Comparison of ENCODE assay signal across 14 cellular contexts in the genomic region with DNA sequence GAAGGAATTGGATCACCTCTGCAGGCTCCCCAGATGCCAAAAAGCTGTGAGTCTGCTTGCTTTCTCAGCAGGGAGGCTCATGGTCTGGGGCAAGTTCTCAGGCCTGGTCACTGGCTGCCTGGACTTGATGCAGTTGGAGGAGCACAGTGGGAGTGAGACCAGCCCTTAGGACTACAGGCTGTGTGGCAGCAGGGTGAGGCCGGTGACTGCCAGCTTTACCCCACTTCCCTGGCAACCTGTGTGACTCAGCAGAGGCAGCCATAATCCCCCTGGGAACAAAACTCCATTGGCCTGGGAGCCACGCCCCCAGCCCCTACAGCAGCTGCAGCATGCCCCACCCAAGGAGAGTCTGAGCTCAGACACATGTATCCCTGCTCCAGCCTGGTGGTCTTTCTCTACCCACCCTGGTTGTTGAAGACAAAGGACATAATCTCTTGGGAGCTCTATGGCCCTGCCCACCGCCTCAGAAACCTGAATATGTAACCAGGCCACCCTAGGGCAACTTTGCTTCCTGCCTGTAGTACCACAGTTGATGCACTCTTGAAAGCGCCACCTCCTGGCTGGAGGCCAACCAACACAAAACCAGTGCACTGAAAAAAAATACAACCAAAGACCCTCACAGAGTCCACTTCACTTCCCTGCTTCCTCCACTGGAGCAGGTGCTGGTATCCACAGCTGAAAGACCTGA.
DNase-seq lines count a peak whose midpoint lies in the region; TF ChIP-seq lines count a peak whose summit lies in the region.
"Had no signal": no experiment of that assay in that cellular context is flagged by ENCODE, and none has a peak within 500 bp of the region (broad histone marks: within the 10 kb centered on the region; RNA-seq: fewer than 3 reads in every experiment).

No MANE protein-coding gene starts in this region.

- CTCF ChIA-PET in Calu3 (lab: Charles Lee): no interaction called here

- no peak overlapping the region for H3K27ac Mint-ChIP-seq in Calu3 (ENCODE audit: unreplicated experiment)
- no peak overlapping the region for H3K27ac Mint-ChIP-seq in T-helper 2 cell treated with Interferon-gamma antibody and Interleukin-4, amounts not matched to agents 5 μg/mL and 100 μg/mL, for 36 hours
- H3K27ac Mint-ChIP-seq in activated T-helper 1 cell treated with anti-CD3 and anti-CD28 coated beads, Interleukin-12 subunit alpha, Interleukin-12 subunit beta, Interleukin-2, Interleukin-4 antibody, amounts not matched to agents 30 ng/mL and 10 ng/mL and 1 ng/mL, durations not matched to agents 14 hours and 24 hours and 36 hours: no peak overlapping the region

- DNase-seq in Calu3 (peak; percentile 37), GM13976 (ENCODE audit: low spot score) (no peak), NCI-H69 (lab: John Stamatoyannopoulos, UW) (peak; percentile 12), epithelial cell of esophagus (ENCODE audit: low read depth) (peak; percentile 43), NCI-H2196 treated with DMSO at 0.1 percent for 48 hours (lab: John Stamatoyannopoulos, UW; ENCODE audit: unreplicated experiment) (no peak)
- no peak for DNase-seq in T-helper 2 cell treated with Interferon-gamma antibody and Interleukin-4, amounts not matched to agents 5 μg/mL and 100 μg/mL, for 36 hours (ENCODE audit: low spot score)
- no peak for DNase-seq in effector CD8-positive, alpha-beta T cell (lab: John Stamatoyannopoulos, UW)
- no peak for DNase-seq in activated T-helper 1 cell treated with anti-CD3 and anti-CD28 coated beads, Interleukin-12 subunit alpha, Interleukin-12 subunit beta, Interleukin-2, Interleukin-4 antibody, amounts not matched to agents 30 ng/mL and 10 ng/mL and 1 ng/mL, durations not matched to agents 14 hours and 24 hours and 36 hours (ENCODE audit: low spot score)
- DNase-seq: activated gamma-delta T cell, left ventricle myocardium superior, NCI-H1048, testis had no signal

- no peaks in the 10 kb centered on the region for H3K36me3 Mint-ChIP-seq in Calu3 (ENCODE audit: insufficient read depth, unreplicated experiment)
- no peaks in the 10 kb centered on the region for H3K36me3 Mint-ChIP-seq in T-helper 2 cell treated with Interferon-gamma antibody and Interleukin-4, amounts not matched to agents 5 μg/mL and 100 μg/mL, for 36 hours (ENCODE audit: low read depth)
- no peaks in the 10 kb centered on the region for H3K36me3 Mint-ChIP-seq in activated T-helper 1 cell treated with anti-CD3 and anti-CD28 coated beads, Interleukin-12 subunit alpha, Interleukin-12 subunit beta, Interleukin-2, Interleukin-4 antibody, amounts not matched to agents 30 ng/mL and 10 ng/mL and 1 ng/mL, durations not matched to agents 14 hours and 24 hours and 36 hours (ENCODE audit: low read depth)

- in situ Hi-C loops in GM13976 (cut with MboI; ENCODE audit: low sequenced_read_pairs, unreplicated experiment): no loop called here

- BruUV-seq in Calu3 (replicated peaks; lab: Mats Ljungman, UMichigan): no TSS peak

- H3K9me3 Mint-ChIP-seq in Calu3 (ENCODE audit: low read depth, unreplicated experiment): no peaks in the 10 kb centered on the region
- H3K9me3 Mint-ChIP-seq in T-helper 2 cell treated with Interferon-gamma antibody and Interleukin-4, amounts not matched to agents 5 μg/mL and 100 μg/mL, for 36 hours: no peaks in the 10 kb centered on the region
- H3K9me3 Mint-ChIP-seq in activated T-helper 1 cell treated with anti-CD3 and anti-CD28 coated beads, Interleukin-12 subunit alpha, Interleukin-12 subunit beta, Interleukin-2, Interleukin-4 antibody, amounts not matched to agents 30 ng/mL and 10 ng/mL and 1 ng/mL, durations not matched to agents 14 hours and 24 hours and 36 hours: no peaks in the 10 kb centered on the region

- H3K27me3 Mint-ChIP-seq in Calu3 (ENCODE audit: unreplicated experiment): no peaks in the 10 kb centered on the region
- peaks cover 10% of the 10 kb centered on the region for H3K27me3 Mint-ChIP-seq in T-helper 2 cell treated with Interferon-gamma antibody and Interleukin-4, amounts not matched to agents 5 μg/mL and 100 μg/mL, for 36 hours (ENCODE audit: low read depth)
- peaks cover 10% of the 10 kb centered on the region for H3K27me3 Mint-ChIP-seq in activated T-helper 1 cell treated with anti-CD3 and anti-CD28 coated beads, Interleukin-12 subunit alpha, Interleukin-12 subunit beta, Interleukin-2, Interleukin-4 antibody, amounts not matched to agents 30 ng/mL and 10 ng/mL and 1 ng/mL, durations not matched to agents 14 hours and 24 hours and 36 hours (ENCODE audit: insufficient read depth)

- intact Hi-C loops in Calu3 (cut with micrococcal nuclease; ENCODE audit: unreplicated experiment): no loop called here
- intact Hi-C loops in activated T-helper 1 cell treated with anti-CD3 and anti-CD28 coated beads, Interleukin-12 subunit alpha, Interleukin-12 subunit beta, Interleukin-2, Interleukin-4 antibody, amounts not matched to agents 30 ng/mL and 10 ng/mL and 1 ng/mL, durations not matched to agents 14 hours and 24 hours and 36 hours (cut with micrococcal nuclease): no loop called here

- H3K4me3 ChIP-seq in epithelial cell of esophagus (ENCODE audit: low read length): no peak overlapping the region
- H3K4me3 ChIP-seq: HAP-1, pancreas, testis had no signal

- H3K4me3 Mint-ChIP-seq in Calu3 (ENCODE audit: low read depth, unreplicated experiment): no peak overlapping the region
- H3K4me3 Mint-ChIP-seq in T-helper 2 cell treated with Interferon-gamma antibody and Interleukin-4, amounts not matched to agents 5 μg/mL and 100 μg/mL, for 36 hours: no peak overlapping the region
- no peak overlapping the region for H3K4me3 Mint-ChIP-seq in activated T-helper 1 cell treated with anti-CD3 and anti-CD28 coated beads, Interleukin-12 subunit alpha, Interleukin-12 subunit beta, Interleukin-2, Interleukin-4 antibody, amounts not matched to agents 30 ng/mL and 10 ng/mL and 1 ng/mL, durations not matched to agents 14 hours and 24 hours and 36 hours

- no peaks in the 10 kb centered on the region for H3K4me1 Mint-ChIP-seq in Calu3 (ENCODE audit: low read depth, unreplicated experiment)
- no peaks in the 10 kb centered on the region for H3K4me1 Mint-ChIP-seq in T-helper 2 cell treated with Interferon-gamma antibody and Interleukin-4, amounts not matched to agents 5 μg/mL and 100 μg/mL, for 36 hours (ENCODE audit: low read depth)
- no peaks in the 10 kb centered on the region for H3K4me1 Mint-ChIP-seq in activated T-helper 1 cell treated with anti-CD3 and anti-CD28 coated beads, Interleukin-12 subunit alpha, Interleukin-12 subunit beta, Interleukin-2, Interleukin-4 antibody, amounts not matched to agents 30 ng/mL and 10 ng/mL and 1 ng/mL, durations not matched to agents 14 hours and 24 hours and 36 hours (ENCODE audit: low read depth)

- TF ChIP-seq CTCF in Calu3 (IDR thresholded peaks at IDR 0.05; ENCODE audit: unreplicated experiment) (no peak), GM13976 (IDR thresholded peaks at IDR 0.05; ENCODE audit: borderline replicate concordance, control extremely low read depth, extremely low read depth, insufficient read depth, missing control alignments) (peak; percentile 1), epithelial cell of esophagus (IDR thresholded peaks at IDR 0.05; ENCODE audit: insufficient read depth, low read depth, low read length, missing control alignments) (no peak)

Comparison
In these comparisons a context has a peak if more than half of its experiments do, and no peak if none do; other contexts are left out.
1. DNase-seq: peak in Calu3 (single experiment), NCI-H69 (single experiment) and epithelial cell of esophagus (single experiment); none in GM13976 (single experiment), T-helper 2 cell treated with Interferon-gamma antibody and Interleukin-4, amounts not matched to agents 5 μg/mL and 100 μg/mL, for 36 hours (single experiment), NCI-H2196 treated with DMSO at 0.1 percent for 48 hours (single experiment), effector CD8-positive, alpha-beta T cell (single experiment) and activated T-helper 1 cell treated with anti-CD3 and anti-CD28 coated beads, Interleukin-12 subunit alpha, Interleukin-12 subunit beta, Interleukin-2, Interleukin-4 antibody, amounts not matched to agents 30 ng/mL and 10 ng/mL and 1 ng/mL, durations not matched to agents 14 hours and 24 hours and 36 hours (single experiment).